In the genomic region with DNA sequence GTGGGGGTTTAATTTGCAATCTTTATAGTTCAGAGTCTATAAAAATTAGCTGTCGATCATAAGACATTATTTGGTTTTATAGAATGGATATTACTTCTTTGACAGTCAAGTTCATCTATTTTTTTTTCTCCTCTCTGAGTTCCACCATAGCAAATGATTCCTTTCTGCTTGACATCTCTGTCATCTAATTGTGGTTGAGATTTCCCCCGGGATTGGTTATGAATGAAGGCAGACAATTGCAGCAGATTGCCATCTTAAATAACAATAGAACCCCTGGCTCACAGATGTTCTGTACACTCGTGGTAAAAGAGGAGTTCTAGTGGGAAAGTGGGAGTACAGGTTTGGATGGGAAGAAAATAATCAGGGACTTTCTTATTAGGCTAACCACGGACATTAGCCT, we compare ENCODE assay signal across 19 cellular contexts.
"Had no signal": no experiment of that assay in that cellular context is flagged by ENCODE, and none has a peak within 500 bp of the region (broad histone marks: within the 10 kb centered on the region; RNA-seq: fewer than 3 reads in every experiment).

No MANE protein-coding gene starts in this region.

- H3K4me3 Mint-ChIP-seq: naive B cell; nephron; stimulated activated memory B cell treated with anti-CD40 and anti-IgM and Interleukin-4, amounts not matched to agents 10 μg/mL and 1 μg/mL and 100 μg/mL, for 72 hours; stimulated activated naive CD8-positive, alpha-beta T cell treated with anti-CD3 and anti-CD28 coated beads, Interleukin-15, Interleukin-2, amounts not matched to agents 100 ng/mL and 50 ng/mL, for 24 hours had no signal

- H3K36me3 ChIP-seq: heart right ventricle, spleen, tibial nerve, upper lobe of right lung, vagina had no signal

- H3K27me3 Mint-ChIP-seq: naive B cell; stimulated activated memory B cell treated with anti-CD40 and anti-IgM and Interleukin-4, amounts not matched to agents 10 μg/mL and 1 μg/mL and 100 μg/mL, for 72 hours; stimulated activated naive CD8-positive, alpha-beta T cell treated with anti-CD3 and anti-CD28 coated beads, Interleukin-15, Interleukin-2, amounts not matched to agents 100 ng/mL and 50 ng/mL, for 24 hours had no signal

- H3K27ac Mint-ChIP-seq: naive B cell; nephron; stimulated activated memory B cell treated with anti-CD40 and anti-IgM and Interleukin-4, amounts not matched to agents 10 μg/mL and 1 μg/mL and 100 μg/mL, for 72 hours; stimulated activated naive CD8-positive, alpha-beta T cell treated with anti-CD3 and anti-CD28 coated beads, Interleukin-15, Interleukin-2, amounts not matched to agents 100 ng/mL and 50 ng/mL, for 24 hours had no signal

- DNase-seq: effector memory CD4-positive, alpha-beta T cell; heart right ventricle; hypothalamus; kidney glomerular epithelial cell; mesendoderm; naive B cell; spleen; stimulated activated CD4-positive, alpha-beta T cell treated with anti-CD3 and anti-CD28 coated beads, Interleukin-15, amount 100 ng/mL, for 24 hours; stimulated activated CD4-positive, alpha-beta T cell treated with anti-CD3 and anti-CD28 coated beads, Interleukin-1b, Interleukin-23, amount 100 ng/mL, for 48 hours; stimulated activated CD4-positive, alpha-beta T cell treated with anti-CD3 and anti-CD28 coated beads, Interleukin-4, amount 100 ng/mL, for 24 hours; testis; upper lobe of right lung had no signal

- H3K4me1 Mint-ChIP-seq: naive B cell; nephron; stimulated activated memory B cell treated with anti-CD40 and anti-IgM and Interleukin-4, amounts not matched to agents 10 μg/mL and 1 μg/mL and 100 μg/mL, for 72 hours had no signal

- H3K9me3 Mint-ChIP-seq: stimulated activated memory B cell treated with anti-CD40 and anti-IgM and Interleukin-4, amounts not matched to agents 10 μg/mL and 1 μg/mL and 100 μg/mL, for 72 hours had no signal

- H3K36me3 Mint-ChIP-seq: naive B cell; stimulated activated memory B cell treated with anti-CD40 and anti-IgM and Interleukin-4, amounts not matched to agents 10 μg/mL and 1 μg/mL and 100 μg/mL, for 72 hours had no signal

- H3K4me3 ChIP-seq: heart right ventricle, spleen, testis, tibial nerve, upper lobe of right lung, vagina had no signal

- H3K4me1 ChIP-seq: spleen, testis, tibial nerve, upper lobe of right lung, vagina had no signal

- H3K9me3 ChIP-seq: testis, tibial nerve, upper lobe of right lung, vagina had no signal

- ATAC-seq: esophagus mucosa; heart right ventricle; sciatic nerve; stimulated activated memory B cell treated with anti-CD40 and anti-IgM and Interleukin-4, amounts not matched to agents 10 μg/mL and 1 μg/mL and 100 μg/mL, for 72 hours; upper lobe of right lung had no signal

- H3K27me3 ChIP-seq: heart right ventricle, spleen, testis, tibial nerve, upper lobe of right lung, vagina had no signal

- H3K27ac ChIP-seq: heart right ventricle, spleen, testis, tibial nerve, upper lobe of right lung, vagina had no signal
